23 cellular contexts compared by ENCODE assay signal in the genomic region with DNA sequence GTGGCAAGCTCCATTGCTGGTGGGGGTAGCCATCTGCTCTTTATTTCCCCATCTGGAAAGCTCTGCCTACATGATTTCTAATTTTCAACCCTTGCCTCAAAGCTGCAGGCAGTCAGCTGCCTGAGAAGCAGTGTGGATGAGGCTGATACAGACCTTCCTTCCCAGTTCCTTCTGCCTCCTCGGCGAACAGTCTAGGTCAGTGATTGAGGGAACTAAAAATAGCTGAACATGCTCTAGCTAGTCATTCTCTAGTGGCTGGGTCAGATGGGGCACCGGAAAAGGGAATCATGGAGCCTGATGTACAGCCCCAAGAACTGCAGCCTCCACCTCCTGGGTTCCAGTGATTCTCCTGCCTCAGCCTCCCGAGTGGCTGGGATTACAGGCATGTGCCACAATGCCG.
"Had no signal": no experiment of that assay in that cellular context is flagged by ENCODE, and none has a peak within 500 bp of the region (broad histone marks: within the 10 kb centered on the region; RNA-seq: fewer than 3 reads in every experiment).

No MANE protein-coding gene starts in this region.

- H3K4me3 Mint-ChIP-seq: activated CD8-positive, alpha-beta T cell treated with anti-CD3 and anti-CD28 coated beads, Interleukin-2, amount 10 ng/mL, durations not matched to agents 7 days and 5 days; activated naive CD4-positive, alpha-beta T cell treated with anti-CD3 and anti-CD28 coated beads, Interleukin-2, amount 50 U/mL, for 24 hours; T-helper 1 cell treated with Interleukin-12 subunit alpha and Interleukin-12 subunit beta and Interleukin-4 antibody, amounts not matched to agents 30 μg/mL and 1 μg/mL, for 36 hours; WTC11 had no signal

- H3K27me3 ChIP-seq: breast epithelium had no signal

- H3K4me1 ChIP-seq: breast epithelium had no signal

- H3K9me3 ChIP-seq: breast epithelium had no signal

- H3K9me3 Mint-ChIP-seq: activated naive CD4-positive, alpha-beta T cell treated with anti-CD3 and anti-CD28 coated beads, Interleukin-2, amount 50 U/mL, for 24 hours had no signal

- H3K36me3 ChIP-seq: breast epithelium had no signal

- H3K36me3 Mint-ChIP-seq: activated naive CD4-positive, alpha-beta T cell treated with anti-CD3 and anti-CD28 coated beads, Interleukin-2, amount 50 U/mL, for 24 hours had no signal

- ATAC-seq: activated CD8-positive, alpha-beta T cell treated with anti-CD3 and anti-CD28 coated beads, Interleukin-2, amount 10 ng/mL, durations not matched to agents 7 days and 5 days; Panc1; WTC11 had no signal

- H3K27ac Mint-ChIP-seq: activated CD8-positive, alpha-beta T cell treated with anti-CD3 and anti-CD28 coated beads, Interleukin-2, amount 10 ng/mL, durations not matched to agents 7 days and 5 days; activated naive CD4-positive, alpha-beta T cell treated with anti-CD3 and anti-CD28 coated beads, Interleukin-2, amount 50 U/mL, for 24 hours; T-helper 1 cell treated with Interleukin-12 subunit alpha and Interleukin-12 subunit beta and Interleukin-4 antibody, amounts not matched to agents 30 μg/mL and 1 μg/mL, for 36 hours; WTC11 had no signal

- H3K4me1 Mint-ChIP-seq: activated naive CD4-positive, alpha-beta T cell treated with anti-CD3 and anti-CD28 coated beads, Interleukin-2, amount 50 U/mL, for 24 hours; WTC11 had no signal

- H3K4me3 ChIP-seq: breast epithelium had no signal

- DNase-seq: activated CD4-positive, alpha-beta T cell treated with anti-CD3 and anti-CD28 coated beads for 48 hours; activated CD4-positive, alpha-beta T cell treated with anti-CD3 and anti-CD28 coated beads, Interleukin-2, amount 50 U/mL, for 4 hours; activated CD4-positive, CD25-positive, alpha-beta regulatory T cell treated with anti-CD3 and anti-CD28 coated beads, Interleukin-2, amount 50 U/mL, for 72 hours; activated CD8-positive, alpha-beta memory T cell treated with anti-CD3 and anti-CD28 coated beads, Interleukin-2, amount 50 U/mL, for 48 hours; activated CD8-positive, alpha-beta T cell treated with anti-CD3 and anti-CD28 coated beads, Interleukin-2, amount 10 ng/mL, durations not matched to agents 7 days and 5 days; activated T-cell treated with anti-CD3 and anti-CD28 coated beads, Interleukin-2, amount 50 U/mL, for 1 hour; Kasumi-1; KBM-7; NCI-H1105 treated with DMSO at 0.1 percent for 48 hours; NCI-H1436 treated with DMSO at 0.1 percent for 48 hours; NCI-H187; NCI-H2081; NCI-H510A treated with DMSO at 0.1 percent for 48 hours; NCI-H69; NK-92 treated with Interleukin-12 subunit alpha and Interleukin-12 subunit beta, amount 100 ng/mL, for 24 hours; OCI-M1; SHP77 treated with DMSO at 0.1 percent for 48 hours had no signal

- H3K27ac ChIP-seq: breast epithelium, RWPE1 had no signal
